In the genomic region with DNA sequence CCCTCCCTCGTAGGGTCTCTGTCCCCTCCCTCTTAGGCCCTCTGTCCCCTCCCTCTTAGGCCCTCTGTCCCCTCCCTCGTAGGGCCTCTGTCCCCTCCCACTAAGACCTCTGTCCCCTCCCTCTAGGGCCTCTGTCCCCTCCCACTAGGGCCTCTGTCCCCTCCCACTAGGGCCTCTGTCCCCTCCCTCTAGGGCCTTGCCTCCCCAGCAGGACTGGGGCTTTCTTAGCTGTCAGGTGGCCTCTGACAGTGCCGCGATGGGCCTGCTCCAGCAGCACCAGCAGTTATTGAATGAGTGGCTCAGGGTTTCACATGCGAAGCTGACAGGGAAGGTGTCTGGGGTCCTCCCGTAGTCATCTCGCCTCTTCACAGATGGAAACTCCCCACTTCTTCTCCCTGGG, we compare ENCODE assay signal across 12 cellular contexts. TPM values are rescaled to one million over a fixed set of nuclear protein-coding genes. Genes with fewer than 3 reads are reported as not detected.
A peak's percentile ranks its signal among the peaks of the same experiment; 100 is the strongest.
DNase-seq lines count a peak whose midpoint lies in the region; ATAC-seq, FAIRE-seq and TF ChIP-seq lines count a peak whose summit lies in the region.
"Not testable (repeated sequence)": the region's sequence is repeated elsewhere in the genome, so short reads cannot be mapped to it uniquely, and the experiment has no call there.
"Had no signal": no experiment of that assay in that cellular context is flagged by ENCODE, and none has a peak within 500 bp of the region (broad histone marks: within the 10 kb centered on the region; RNA-seq: fewer than 3 reads in every experiment).

No MANE protein-coding gene starts in this region.

- H3K27me3 ChIP-seq in endodermal cell (ENCODE audit: control insufficient read depth, insufficient read depth, low read length, poor library complexity, severe bottlenecking), result not testable (repeated sequence)

- H3K4me1 ChIP-seq in endodermal cell (ENCODE audit: control insufficient read depth, insufficient read depth, low read length), result not testable (repeated sequence)

- peak overlapping the region; percentile 4 for H3K4me3 Mint-ChIP-seq in activated T-helper 17 cell treated with anti-CD3 and anti-CD28 coated beads, Interleukin-2, amount 50 U/mL, for 72 hours
- not testable (repeated sequence) for H3K4me3 Mint-ChIP-seq in endodermal cell

- peak; percentile 38 for FAIRE-seq in HTR-8/SVneo (lab: Jason Lieb, UNC)

- DNase-seq in GM12865 (ENCODE audit: low read depth), result peak; percentile 61
- not testable (repeated sequence) for DNase-seq in HTR-8/SVneo (ENCODE audit: insufficient read length, low spot score)
- peak; percentile 59 for DNase-seq in activated CD4-positive, alpha-beta T cell treated with anti-CD3 and anti-CD28 coated beads for 48 hours
- peak; percentile 80 for DNase-seq in endodermal cell
- peak; percentile 80 for DNase-seq in stimulated activated CD8-positive, alpha-beta memory T cell treated with anti-CD3 and anti-CD28 coated beads, Interleukin-4, amount 100 ng/mL, for 48 hours

- not testable (repeated sequence) for H3K9ac ChIP-seq in endodermal cell (ENCODE audit: extremely low read depth, low read length, poor library complexity, severe bottlenecking)

- H3K27ac Mint-ChIP-seq in activated T-helper 17 cell treated with anti-CD3 and anti-CD28 coated beads, Interleukin-2, amount 50 U/mL, for 72 hours, result peak overlapping the region; percentile 97
- H3K27ac Mint-ChIP-seq in endodermal cell, result not testable (repeated sequence)

- not testable (repeated sequence) for H3K27ac ChIP-seq in endodermal cell (ENCODE audit: low read depth, low read length)

- TF ChIP-seq CTCF in GM12865 (IDR thresholded peaks at IDR 0.05; ENCODE audit: insufficient read depth, low read depth, low read length, missing control alignments); endodermal cell (conservative IDR thresholded peaks at IDR 0.05): not testable (repeated sequence)

- WGBS in endodermal cell (ENCODE audit: insufficient coverage in 1 of 2, insufficient read length in 1 of 2), 2 experiments, result 100% methylated on average over 2 of the region's 7 CpGs; no CpG with 5 or more reads in 1 of the 2 experiments

- not testable (repeated sequence) for H3K4me1 Mint-ChIP-seq in activated T-helper 17 cell treated with anti-CD3 and anti-CD28 coated beads, Interleukin-2, amount 50 U/mL, for 72 hours; endodermal cell

- not testable (repeated sequence) for H3K36me3 ChIP-seq in endodermal cell (ENCODE audit: control insufficient read depth, insufficient read depth, low read length)

- H3K9me3 Mint-ChIP-seq in activated T-helper 17 cell treated with anti-CD3 and anti-CD28 coated beads, Interleukin-2, amount 50 U/mL, for 72 hours; endodermal cell: not testable (repeated sequence)

- H3K36me3 Mint-ChIP-seq in activated T-helper 17 cell treated with anti-CD3 and anti-CD28 coated beads, Interleukin-2, amount 50 U/mL, for 72 hours (ENCODE audit: low read depth); endodermal cell (ENCODE audit: low read depth): not testable (repeated sequence)

- peak; percentile 58 for ATAC-seq in GM21515 (IDR thresholded peaks at IDR 0.05; ENCODE audit: unreplicated experiment)
- peak; percentile 80 for ATAC-seq in HG02798 (IDR thresholded peaks at IDR 0.05; ENCODE audit: poor library complexity, unreplicated experiment)
- peak; percentile 73 for ATAC-seq in activated T-helper 17 cell treated with anti-CD3 and anti-CD28 coated beads, Interleukin-2, amount 50 U/mL, for 72 hours (replicated peaks)

- not testable (repeated sequence) for H3K27me3 Mint-ChIP-seq in activated T-helper 17 cell treated with anti-CD3 and anti-CD28 coated beads, Interleukin-2, amount 50 U/mL, for 72 hours; endodermal cell (ENCODE audit: insufficient read depth)

- H3K9me3 ChIP-seq in endodermal cell (ENCODE audit: control insufficient read depth, low read length), result not testable (repeated sequence)

- H3K4me3 ChIP-seq in GM12865 (ENCODE audit: low read depth, low read length); endodermal cell (ENCODE audit: low read length): not testable (repeated sequence)

RNA-seq across cellular contexts. Expression of gene LYZL2, which starts 48.1 kb away (rescaled TPM):
- not detected for total RNA-seq in activated T-helper 17 cell treated with anti-CD3 and anti-CD28 coated beads, Interleukin-2, amount 50 U/mL, for 72 hours
- not detected for total RNA-seq in endodermal cell
- not detected for polyA plus RNA-seq in endodermal cell (2013, experiment 1 of 2)
- polyA plus RNA-seq in endodermal cell (2013, experiment 2 of 2), result not detected
- total RNA-seq: CD4-positive, alpha-beta T cell; HT1080; SK-MEL-5 had no signal
- polyA plus RNA-seq: IgD-negative memory B cell had no signal
